Comparison of ENCODE assay signal across 1 cellular context in genomic region chr19:58575183-58576041, GRCh38.
TF ChIP-seq lines count a peak whose summit lies in the region.

No MANE protein-coding gene starts in this region.

TF ChIP-seq in HepG2, 621 proteins besides CTCF, POLR2A, EP300 and RAD21 (continued from another document and continues in another):
- peak; percentile 58 for TF ChIP-seq SALL2 (CRISPR knock-in tag; IDR thresholded peaks at IDR 0.05)
- TF ChIP-seq ZNF274 (CRISPR knock-in tag; IDR thresholded peaks at IDR 0.05): peak; percentile 63; the same call in 1 of the 2 replicates
- TF ChIP-seq, protein P1, sequence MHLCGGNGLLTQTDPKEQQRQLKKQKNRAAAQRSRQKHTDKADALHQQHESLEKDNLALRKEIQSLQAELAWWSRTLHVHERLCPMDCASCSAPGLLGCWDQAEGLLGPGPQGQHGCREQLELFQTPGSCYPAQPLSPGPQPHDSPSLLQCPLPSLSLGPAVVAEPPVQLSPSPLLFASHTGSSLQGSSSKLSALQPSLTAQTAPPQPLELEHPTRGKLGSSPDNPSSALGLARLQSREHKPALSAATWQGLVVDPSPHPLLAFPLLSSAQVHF (CRISPR knock-in tag; IDR thresholded peaks at IDR 0.05): no peak
- TF ChIP-seq TRIM24 (CRISPR knock-in tag; IDR thresholded peaks at IDR 0.05): no peak
- TF ChIP-seq ZGPAT (CRISPR knock-in tag; IDR thresholded peaks at IDR 0.05): peak; percentile 79
- TF ChIP-seq, protein P2, sequence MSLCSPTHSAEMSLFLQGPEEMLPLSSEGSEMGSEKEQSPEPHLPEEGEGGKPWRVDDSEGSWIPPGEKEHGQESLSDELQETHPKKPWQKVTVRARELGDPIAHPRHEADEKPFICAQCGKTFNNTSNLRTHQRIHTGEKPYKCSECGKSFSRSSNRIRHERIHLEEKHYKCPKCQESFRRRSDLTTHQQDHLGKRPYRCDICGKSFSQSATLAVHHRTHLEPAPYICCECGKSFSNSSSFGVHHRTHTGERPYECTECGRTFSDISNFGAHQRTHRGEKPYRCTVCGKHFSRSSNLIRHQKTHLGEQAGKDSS (CRISPR knock-in tag; IDR thresholded peaks at IDR 0.05; ENCODE audit: borderline replicate concordance, low read depth): no peak
- TF ChIP-seq ZNF281 (CRISPR knock-in tag; IDR thresholded peaks at IDR 0.05; ENCODE audit: borderline replicate concordance): peak; percentile 4; the same call in 1 of the 2 replicates
- TF ChIP-seq, protein P3, sequence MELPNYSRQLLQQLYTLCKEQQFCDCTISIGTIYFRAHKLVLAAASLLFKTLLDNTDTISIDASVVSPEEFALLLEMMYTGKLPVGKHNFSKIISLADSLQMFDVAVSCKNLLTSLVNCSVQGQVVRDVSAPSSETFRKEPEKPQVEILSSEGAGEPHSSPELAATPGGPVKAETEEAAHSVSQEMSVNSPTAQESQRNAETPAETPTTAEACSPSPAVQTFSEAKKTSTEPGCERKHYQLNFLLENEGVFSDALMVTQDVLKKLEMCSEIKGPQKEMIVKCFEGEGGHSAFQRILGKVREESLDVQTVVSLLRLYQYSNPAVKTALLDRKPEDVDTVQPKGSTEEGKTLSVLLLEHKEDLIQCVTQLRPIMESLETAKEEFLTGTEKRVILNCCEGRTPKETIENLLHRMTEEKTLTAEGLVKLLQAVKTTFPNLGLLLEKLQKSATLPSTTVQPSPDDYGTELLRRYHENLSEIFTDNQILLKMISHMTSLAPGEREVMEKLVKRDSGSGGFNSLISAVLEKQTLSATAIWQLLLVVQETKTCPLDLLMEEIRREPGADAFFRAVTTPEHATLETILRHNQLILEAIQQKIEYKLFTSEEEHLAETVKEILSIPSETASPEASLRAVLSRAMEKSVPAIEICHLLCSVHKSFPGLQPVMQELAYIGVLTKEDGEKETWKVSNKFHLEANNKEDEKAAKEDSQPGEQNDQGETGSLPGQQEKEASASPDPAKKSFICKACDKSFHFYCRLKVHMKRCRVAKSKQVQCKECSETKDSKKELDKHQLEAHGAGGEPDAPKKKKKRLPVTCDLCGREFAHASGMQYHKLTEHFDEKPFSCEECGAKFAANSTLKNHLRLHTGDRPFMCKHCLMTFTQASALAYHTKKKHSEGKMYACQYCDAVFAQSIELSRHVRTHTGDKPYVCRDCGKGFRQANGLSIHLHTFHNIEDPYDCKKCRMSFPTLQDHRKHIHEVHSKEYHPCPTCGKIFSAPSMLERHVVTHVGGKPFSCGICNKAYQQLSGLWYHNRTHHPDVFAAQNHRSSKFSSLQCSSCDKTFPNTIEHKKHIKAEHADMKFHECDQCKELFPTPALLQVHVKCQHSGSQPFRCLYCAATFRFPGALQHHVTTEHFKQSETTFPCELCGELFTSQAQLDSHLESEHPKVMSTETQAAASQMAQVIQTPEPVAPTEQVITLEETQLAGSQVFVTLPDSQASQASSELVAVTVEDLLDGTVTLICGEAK (IDR thresholded peaks at IDR 0.05): no peak
- TF ChIP-seq, protein P3 (CRISPR knock-in tag; IDR thresholded peaks at IDR 0.05): peak; percentile 23; the same call in 1 of the 2 replicates
- TF ChIP-seq ZNF44 (CRISPR knock-in tag; IDR thresholded peaks at IDR 0.05): peak; percentile 81; the same call in 1 of the 2 replicates
- no peak for TF ChIP-seq ZEB1 (IDR thresholded peaks at IDR 0.05; ENCODE audit: insufficient replicate concordance, low read depth)
- no peak for TF ChIP-seq SRF (IDR thresholded peaks at IDR 0.05; ENCODE audit: low read depth, low read length)
- no peak for TF ChIP-seq TRIM22 (IDR thresholded peaks at IDR 0.05)
- no peak for TF ChIP-seq HDAC6 (IDR thresholded peaks at IDR 0.05; ENCODE audit: low read depth, low read length)
- TF ChIP-seq ZNF484 (CRISPR knock-in tag; IDR thresholded peaks at IDR 0.05; ENCODE audit: borderline replicate concordance, low read depth): no peak
- no peak for TF ChIP-seq TOPORS (CRISPR knock-in tag; IDR thresholded peaks at IDR 0.05)
- peak; percentile 59; the same call in 1 of the 2 replicates for TF ChIP-seq ZNF766 (CRISPR knock-in tag; IDR thresholded peaks at IDR 0.05; ENCODE audit: borderline replicate concordance)
- TF ChIP-seq ZNF33A (CRISPR knock-in tag; IDR thresholded peaks at IDR 0.05; ENCODE audit: borderline replicate concordance): no peak
- TF ChIP-seq ZBTB38 (CRISPR knock-in tag; IDR thresholded peaks at IDR 0.05): peak; percentile 58
- TF ChIP-seq KDM5A (IDR thresholded peaks at IDR 0.05; ENCODE audit: borderline replicate concordance, low read length): no peak; the same call in 1 of the 2 replicates
- no peak; the same call in 1 of the 2 replicates for TF ChIP-seq ZNF503 (CRISPR knock-in tag; IDR thresholded peaks at IDR 0.05)
- TF ChIP-seq HOXA9 (CRISPR knock-in tag; IDR thresholded peaks at IDR 0.05; ENCODE audit: borderline replicate concordance): no peak
- no peak for TF ChIP-seq NFE2L2 (IDR thresholded peaks at IDR 0.05; ENCODE audit: low read length)
- no peak for TF ChIP-seq FOXO1 (CRISPR knock-in tag; IDR thresholded peaks at IDR 0.05)
- peak; percentile 24; the same call in 1 of the 2 replicates for TF ChIP-seq TSC22D2 (CRISPR knock-in tag; IDR thresholded peaks at IDR 0.05; ENCODE audit: borderline replicate concordance)
- TF ChIP-seq ZNF589 (CRISPR knock-in tag; conservative IDR thresholded peaks at IDR 0.05): no peak
- TF ChIP-seq ZNF83 (CRISPR knock-in tag; IDR thresholded peaks at IDR 0.05; ENCODE audit: borderline replicate concordance): no peak
- TF ChIP-seq, protein P4, sequence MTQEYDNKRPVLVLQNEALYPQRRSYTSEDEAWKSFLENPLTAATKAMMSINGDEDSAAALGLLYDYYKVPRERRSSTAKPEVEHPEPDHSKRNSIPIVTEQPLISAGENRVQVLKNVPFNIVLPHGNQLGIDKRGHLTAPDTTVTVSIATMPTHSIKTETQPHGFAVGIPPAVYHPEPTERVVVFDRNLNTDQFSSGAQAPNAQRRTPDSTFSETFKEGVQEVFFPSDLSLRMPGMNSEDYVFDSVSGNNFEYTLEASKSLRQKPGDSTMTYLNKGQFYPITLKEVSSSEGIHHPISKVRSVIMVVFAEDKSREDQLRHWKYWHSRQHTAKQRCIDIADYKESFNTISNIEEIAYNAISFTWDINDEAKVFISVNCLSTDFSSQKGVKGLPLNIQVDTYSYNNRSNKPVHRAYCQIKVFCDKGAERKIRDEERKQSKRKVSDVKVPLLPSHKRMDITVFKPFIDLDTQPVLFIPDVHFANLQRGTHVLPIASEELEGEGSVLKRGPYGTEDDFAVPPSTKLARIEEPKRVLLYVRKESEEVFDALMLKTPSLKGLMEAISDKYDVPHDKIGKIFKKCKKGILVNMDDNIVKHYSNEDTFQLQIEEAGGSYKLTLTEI (CRISPR knock-in tag; conservative IDR thresholded peaks at IDR 0.05): no peak
- no peak for TF ChIP-seq ZNF496 (CRISPR knock-in tag; IDR thresholded peaks at IDR 0.05; ENCODE audit: insufficient replicate concordance)
- no peak for TF ChIP-seq ZNF562 (CRISPR knock-in tag; IDR thresholded peaks at IDR 0.05; ENCODE audit: borderline replicate concordance)
- no peak for TF ChIP-seq SOX6 (IDR thresholded peaks at IDR 0.05)
- TF ChIP-seq SOX6 (CRISPR knock-in tag; IDR thresholded peaks at IDR 0.05): peak; percentile 60; the same call in 1 of the 2 replicates
- TF ChIP-seq ZNF572 (CRISPR knock-in tag; IDR thresholded peaks at IDR 0.05): peak; percentile 85; the same call in 1 of the 2 replicates
- no peak for TF ChIP-seq TEAD3 (CRISPR knock-in tag; optimal IDR thresholded peaks at IDR 0.05; ENCODE audit: borderline replicate concordance)
- peak; percentile 83 for TF ChIP-seq PHF21A (CRISPR knock-in tag; IDR thresholded peaks at IDR 0.05)
- TF ChIP-seq, protein P5, sequence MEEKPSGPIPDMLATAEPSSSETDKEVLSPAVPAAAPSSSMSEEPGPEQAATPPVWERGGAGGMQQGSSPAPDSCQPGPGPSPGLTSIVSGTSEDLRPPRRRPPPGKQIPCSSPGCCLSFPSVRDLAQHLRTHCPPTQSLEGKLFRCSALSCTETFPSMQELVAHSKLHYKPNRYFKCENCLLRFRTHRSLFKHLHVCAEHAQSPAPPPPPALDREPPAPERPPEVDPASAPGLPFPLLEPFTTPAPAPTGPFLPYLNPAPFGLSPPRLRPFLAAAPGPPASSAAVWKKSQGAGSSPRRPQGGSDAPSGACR (CRISPR knock-in tag; IDR thresholded peaks at IDR 0.05): no peak
- TF ChIP-seq NCOA5 (CRISPR knock-in tag; IDR thresholded peaks at IDR 0.05): no peak
- TF ChIP-seq ZIK1 (CRISPR knock-in tag; IDR thresholded peaks at IDR 0.05; ENCODE audit: borderline replicate concordance, low read depth): peak; percentile 76; the same call in 1 of the 2 replicates
- no peak for TF ChIP-seq ZKSCAN8 (CRISPR knock-in tag; IDR thresholded peaks at IDR 0.05; ENCODE audit: borderline replicate concordance)
- TF ChIP-seq ZNF207 (IDR thresholded peaks at IDR 0.05; ENCODE audit: borderline replicate concordance): no peak
